Comparison of ENCODE assay signal across 8 cellular contexts in genomic region chr1:114757455-114758250, GRCh38. TPM values are rescaled to one million over a fixed set of nuclear protein-coding genes. Genes with fewer than 3 reads are reported as not detected.
DNase-seq lines count a peak whose midpoint lies in the region; ATAC-seq and TF ChIP-seq lines count a peak whose summit lies in the region.

Gene CSDE1 (minus strand): TSS chr1:114757984. CDS start chr1:114739890, 18,094 bp downstream.

- TF ChIP-seq CTCF in DND-41 (IDR thresholded peaks at IDR 0.05; ENCODE audit: borderline replicate concordance, extremely low read depth, low read length, poor library complexity, severe bottlenecking): peak; percentile 58
- peak in 4 of 6 experiments; percentile 16 to 63 (median 59) for TF ChIP-seq CTCF in Peyer's patch (IDR thresholded peaks at IDR 0.05)

- H3K27me3 ChIP-seq in DND-41 (ENCODE audit: insufficient read depth, low read length, poor library complexity): no peaks in the 10 kb centered on the region
- no peaks in the 10 kb centered on the region for H3K27me3 ChIP-seq in Peyer's patch
- H3K27me3 ChIP-seq in esophagus (ENCODE audit: control insufficient read depth in 1 of 2, insufficient read depth in 2 of 2, low read length in 2 of 2): no peaks in the 10 kb centered on the region
- no peaks in the 10 kb centered on the region for H3K27me3 ChIP-seq in muscle layer of colon (ENCODE audit: control insufficient read depth in 1 of 2, insufficient read depth in 2 of 2, low read length in 2 of 2)

- DNase-seq in DND-41 (peak; percentile 97), Peyer's patch (peak; percentile 95 to 99 (median 97))
- peak; percentile 97 to 98 for DNase-seq in activated T-cell treated with anti-CD3 and anti-CD28 coated beads, Interleukin-2, amount 50 U/mL, for 48 hours
- peak; percentile 93 for DNase-seq in stimulated activated CD8-positive, alpha-beta memory T cell treated with anti-CD3 and anti-CD28 coated beads, Interleukin-7, amount 100 ng/mL, for 24 hours (ENCODE audit: low read depth)

- H3K36me3 ChIP-seq in DND-41 (ENCODE audit: insufficient read depth, low read length) (peaks cover 22% of the 10 kb centered on the region), KOPT-K1 (ENCODE audit: insufficient read depth, low read length) (peaks cover 13% of the 10 kb centered on the region), Peyer's patch (no peaks in the 10 kb centered on the region), esophagus (ENCODE audit: control insufficient read depth in 2 of 2, insufficient read depth in 2 of 2, low read length in 1 of 2) (no peaks in the 10 kb centered on the region), muscle layer of colon (ENCODE audit: insufficient read depth, low read length) (no peaks in the 10 kb centered on the region)

- H4K20me1 ChIP-seq in DND-41 (ENCODE audit: insufficient read depth, low read length): peaks cover 46% of the 10 kb centered on the region

- WGBS in esophagus, 2 donors: 0% methylated on average over 50 of the region's 50 CpGs

- H2AFZ ChIP-seq in DND-41 (ENCODE audit: low read depth, low read length): peak within 1 kb of the TSS; percentile 97

- H3K27ac ChIP-seq in DND-41 (ENCODE audit: low read length) (peak within 1 kb of the TSS; percentile 100), KOPT-K1 (ENCODE audit: low read depth, low read length, poor library complexity, severe bottlenecking) (peak within 1 kb of the TSS; percentile 99), Peyer's patch (peak within 1 kb of the TSS; percentile 96 to 99 (median 98)), esophagus (ENCODE audit: low read depth in 2 of 2, low read length in 1 of 2) (peak within 1 kb of the TSS; percentile 99 to 100), muscle layer of colon (ENCODE audit: low read depth, low read length) (peak within 1 kb of the TSS; percentile 99)

- peaks cover 52% of the 10 kb centered on the region for H3K79me2 ChIP-seq in DND-41 (ENCODE audit: insufficient read depth, low read length)

- peak within 1 kb of the TSS; percentile 86 for H3K4me2 ChIP-seq in DND-41 (ENCODE audit: insufficient read depth, low read length)

- peaks cover 46% of the 10 kb centered on the region for H3K4me1 ChIP-seq in DND-41 (ENCODE audit: insufficient read depth, low read length)
- H3K4me1 ChIP-seq in Peyer's patch: peaks cover 0 to 47% (median 15%) of the 10 kb centered on the region in 4 donors
- H3K4me1 ChIP-seq in esophagus (ENCODE audit: control insufficient read depth in 2 of 2, insufficient read depth in 2 of 2, low read length in 1 of 2): no peaks in the 10 kb centered on the region
- peaks cover 39% of the 10 kb centered on the region for H3K4me1 ChIP-seq in muscle layer of colon (ENCODE audit: insufficient read depth, low read length)

- H3K9me3 ChIP-seq in DND-41 (ENCODE audit: insufficient read depth, low read length, severe bottlenecking): no peaks in the 10 kb centered on the region
- H3K9me3 ChIP-seq in KOPT-K1 (ENCODE audit: insufficient read depth, low read length, poor library complexity, severe bottlenecking): no peaks in the 10 kb centered on the region
- H3K9me3 ChIP-seq in Peyer's patch: no peaks in the 10 kb centered on the region
- no peaks in the 10 kb centered on the region for H3K9me3 ChIP-seq in esophagus (ENCODE audit: control insufficient read depth in 2 of 2, insufficient read depth in 1 of 2, low read depth in 1 of 2, low read length in 1 of 2)
- H3K9me3 ChIP-seq in muscle layer of colon (ENCODE audit: low read length): no peaks in the 10 kb centered on the region

- peak within 1 kb of the TSS; percentile 99 for H3K9ac ChIP-seq in DND-41 (ENCODE audit: low read depth, low read length)
- peak within 1 kb of the TSS; percentile 100 for H3K9ac ChIP-seq in muscle layer of colon (ENCODE audit: low read length)

- peak; percentile 69 to 92 for TF ChIP-seq POLR2A in Peyer's patch (IDR thresholded peaks at IDR 0.05)

- H3K4me3 ChIP-seq in DND-41 (ENCODE audit: low read depth in 1 of 2, low read length in 2 of 2) (peak within 1 kb of the TSS; percentile 94), Peyer's patch (peak within 1 kb of the TSS; percentile 85 to 94 (median 88)), esophagus (ENCODE audit: low read depth in 1 of 2, low read length in 2 of 2) (peak within 1 kb of the TSS; percentile 95 to 98), muscle layer of colon (ENCODE audit: low read depth in 1 of 2, low read length in 2 of 2) (peak within 1 kb of the TSS; percentile 98 to 100)

- peak; percentile 91 for ATAC-seq in DND-41 (ENCODE audit: insufficient read depth, low read depth)
- peak; percentile 72 for ATAC-seq in GM21786 (IDR thresholded peaks at IDR 0.05; ENCODE audit: unreplicated experiment)

RNA-seq across cellular contexts. Expression of gene CSDE1, which starts in this region (rescaled TPM):
- 100 to 1,000 TPM; 292 to 374 (median 333) TPM for total RNA-seq in Peyer's patch
- polyA plus RNA-seq in esophagus: 100 to 1,000 TPM in 1 of 2 donors, 10 to 100 TPM in 1; 77.0 to 146 TPM

Comparison
In these comparisons a context has a peak if more than half of its experiments do, and no peak if none do; other contexts are left out.
1. Peak in every context shown above with its lines: DNase-seq, ATAC-seq, H3K4me3 ChIP-seq and H3K27ac ChIP-seq.